Comparison of ENCODE assay signal across 8 cellular contexts in genomic region chr2:86621290-86621943, GRCh38. TPM values are rescaled to one million over a fixed set of nuclear protein-coding genes. Genes with fewer than 3 reads are reported as not detected.
DNase-seq lines count a peak whose midpoint lies in the region; ATAC-seq, FAIRE-seq and TF ChIP-seq lines count a peak whose summit lies in the region.

No MANE protein-coding gene starts in this region.

- no peaks in the 10 kb centered on the region for H3K9me3 Mint-ChIP-seq in activated naive CD8-positive, alpha-beta T cell (ENCODE audit: low read depth)

- no peak for TF ChIP-seq RAD21 in HCT116 (IDR thresholded peaks at IDR 0.05; ENCODE audit: low read depth)

- RAD21 ChIA-PET in HCT116 (lab: Charles Lee; ENCODE audit: low non-redundant PET in 1 of 2, low total read pairs in 2 of 2, uncharacterized antibody in 2 of 2, unreplicated experiment in 2 of 2), result no interaction called here

- H4K20me1 ChIP-seq in HCT116 (ENCODE audit: insufficient read depth), result no peaks in the 10 kb centered on the region

- peak overlapping the region; percentile 85 for H3K4me2 ChIP-seq in HCT116 (ENCODE audit: low read length)

- DNase-seq in HCT116 (ENCODE audit: low read depth, low spot score) (no peak), lower lobe of right lung (no peak), SIG-M5 treated with dmso at 0.1 percent for 504 hours (lab: John Stamatoyannopoulos, UW; ENCODE audit: unreplicated experiment) (no peak), GOT3 (lab: John Stamatoyannopoulos, UW) (no peak), left lobe of liver (ENCODE audit: low spot score) (no peak), kidney tubule cell (ENCODE audit: low spot score) (no peak)

- peaks cover 28% of the 10 kb centered on the region for H3K79me2 ChIP-seq in HCT116 (ENCODE audit: insufficient read depth, low read length)

- H3K27ac Mint-ChIP-seq in activated naive CD8-positive, alpha-beta T cell, result peak overlapping the region; percentile 83

- peaks cover 0 to 12% of the 10 kb centered on the region in 2 experiments; a peak in 2 of 4 replicates for H3K36me3 ChIP-seq in HCT116 (ENCODE audit: control insufficient read depth in 1 of 2, insufficient read depth in 2 of 2, low read length in 2 of 2)
- peaks cover 40% of the 10 kb centered on the region for H3K36me3 ChIP-seq in lower lobe of right lung

- intact Hi-C loops in HCT116 (cut with micrococcal nuclease) (loop anchor here (5.0 kb wide), 1 partner anchor 179 kb away; the partner anchor contains the start of gene KDM3A), lower lobe of right lung (cut with DNase I) (no loop called here)

- H3K36me3 Mint-ChIP-seq in activated naive CD8-positive, alpha-beta T cell, result peaks cover 9% of the 10 kb centered on the region

- peak overlapping the region; percentile 85 for H3K4me3 Mint-ChIP-seq in activated naive CD8-positive, alpha-beta T cell

- no peak overlapping the region for H3K27ac ChIP-seq in HCT116 (ENCODE audit: low read depth, low read length)
- H3K27ac ChIP-seq in lower lobe of right lung, result no peak overlapping the region

- no peak for TF ChIP-seq CTCF in HCT116 (IDR thresholded peaks at IDR 0.05 in 2 of 3, conservative IDR thresholded peaks at IDR 0.05 in 1 of 3; ENCODE audit: borderline replicate concordance in 1 of 3, insufficient read depth in 1 of 3, low read depth in 2 of 3, low read length in 2 of 3)
- no peak for TF ChIP-seq CTCF in lower lobe of right lung (IDR thresholded peaks at IDR 0.05)

- TF ChIP-seq POLR2A in HCT116 (IDR thresholded peaks at IDR 0.05; ENCODE audit: borderline replicate concordance, extremely low read depth, insufficient read depth, insufficient read length), result no peak

- H3K9me3 ChIP-seq in HCT116 (ENCODE audit: control insufficient read depth in 1 of 2, insufficient read depth in 1 of 2, low read depth in 1 of 2, low read length in 2 of 2) (no peaks in the 10 kb centered on the region), lower lobe of right lung (no peaks in the 10 kb centered on the region)

- H3K4me3 ChIP-seq in HCT116 (replicated peaks in 1 of 2; ENCODE audit: low read depth in 1 of 2, low read length in 2 of 2) (peak overlapping the region; percentile 56 to 74), lower lobe of right lung (peak overlapping the region; percentile 71)

- ATAC-seq in HCT116 (no peak), lower lobe of right lung (no peak), left lobe of liver (no peak)

- H3K27me3 ChIP-seq in HCT116 (ENCODE audit: insufficient read depth, low read length) (no peaks in the 10 kb centered on the region), lower lobe of right lung (ENCODE audit: low read depth) (no peaks in the 10 kb centered on the region)

- H3K4me1 Mint-ChIP-seq in activated naive CD8-positive, alpha-beta T cell (ENCODE audit: low read depth), result peaks cover 63% of the 10 kb centered on the region

- CTCF ChIA-PET in HCT116 (lab: Charles Lee), result no interaction called here

- H3K9ac ChIP-seq in HCT116 (ENCODE audit: low read length), result peak overlapping the region; percentile 77

- H3K4me1 ChIP-seq in HCT116 (ENCODE audit: control insufficient read depth in 1 of 2, insufficient read depth in 2 of 2, low read length in 2 of 2), result peaks cover 14 to 23% of the 10 kb centered on the region in 2 experiments
- H3K4me1 ChIP-seq in lower lobe of right lung, result peaks cover 28% of the 10 kb centered on the region

- no peaks in the 10 kb centered on the region for H3K27me3 Mint-ChIP-seq in activated naive CD8-positive, alpha-beta T cell

- no TSS peak for BruUV-seq in HCT116 (replicated peaks; lab: Mats Ljungman, UMichigan)

- POLR2A ChIA-PET in HCT116 (lab: Charles Lee), result no interaction called here

- H2AFZ ChIP-seq in HCT116 (ENCODE audit: low read depth, low read length, poor library complexity, severe bottlenecking), result no peak overlapping the region

- H3K9me2 ChIP-seq in HCT116 (ENCODE audit: insufficient read depth), result no peaks in the 10 kb centered on the region

- FAIRE-seq in A204.1 (lab: Jason Lieb, UNC), result peak; percentile 65

TF ChIP-seq in HCT116, 20 proteins besides CTCF, POLR2A, EP300 and RAD21:
- TF ChIP-seq EGR1 (IDR thresholded peaks at IDR 0.05; ENCODE audit: low read depth) (no peak), YY1 (IDR thresholded peaks at IDR 0.05; ENCODE audit: extremely low read depth, insufficient replicate concordance, low read depth, low read length) (no peak), SIN3A (IDR thresholded peaks at IDR 0.05; ENCODE audit: low read depth) (no peak), FOSL1 (IDR thresholded peaks at IDR 0.05; ENCODE audit: low read depth) (no peak), CEBPB (IDR thresholded peaks at IDR 0.05; ENCODE audit: low read depth) (no peak)
TF ChIP-seq in HCT116: peak in this region for 0.

RNA-seq across cellular contexts. Expression of gene RNF103, which starts 2.2 kb away (rescaled TPM):
- 16.1 TPM for total RNA-seq in HCT116 (2021; ENCODE audit: unreplicated experiment)
- 5.6 and 6.9 TPM in 2 replicates for polyA plus RNA-seq in HCT116 (2012)
- 23.3 TPM for total RNA-seq in lower lobe of right lung
- 43.6 TPM for total RNA-seq in left lobe of liver

RNA-seq across cellular contexts. Expression of gene CHMP3, which starts 58.2 kb away (rescaled TPM):
- total RNA-seq in HCT116 (2021; ENCODE audit: unreplicated experiment) (63.4 TPM), lower lobe of right lung (140 TPM), left lobe of liver (22.0 TPM)
- polyA plus RNA-seq in HCT116 (2012), result 46.5 and 55.1 TPM in 2 replicates
